In genomic region chr7:27201231-27202017, GRCh38 we compare ENCODE assay signal across 8 cellular contexts. TPM values are rescaled to one million over a fixed set of nuclear protein-coding genes. Genes with fewer than 3 reads are reported as not detected.
DNase-seq lines count a peak whose midpoint lies in the region; ATAC-seq, FAIRE-seq and TF ChIP-seq lines count a peak whose summit lies in the region.
"Had no signal": no experiment of that assay in that cellular context is flagged by ENCODE, and none has a peak within 500 bp of the region (broad histone marks: within the 10 kb centered on the region; RNA-seq: fewer than 3 reads in every experiment).

No MANE protein-coding gene starts in this region.

- ATAC-seq in thoracic aorta (ENCODE audit: insufficient number of reproducible peaks, low FRiP score, low read depth) = no peak

- peak overlapping the region; percentile 51 to 93 for H3K9ac ChIP-seq in colonic mucosa (ENCODE audit: low read depth in 2 of 2, low read length in 2 of 2)

- H3K9me3 Mint-ChIP-seq in activated naive CD4-positive, alpha-beta T cell treated with anti-CD3 and anti-CD28 coated beads for 36 hours = no peaks in the 10 kb centered on the region

- H3K27me3 ChIP-seq in colonic mucosa (peaks cover 4% of the 10 kb centered on the region), thoracic aorta (replicated peaks; ENCODE audit: insufficient read depth) (peaks cover 81% of the 10 kb centered on the region), small intestine (ENCODE audit: control insufficient read depth in 2 of 2, insufficient read depth in 2 of 2, low read length in 2 of 2) (peaks cover 18 to 71% of the 10 kb centered on the region in 2 donors)

- no peak for FAIRE-seq in small intestine (lab: Jason Lieb, UNC)
- FAIRE-seq: RCC 7860 had no signal

- no peaks in the 10 kb centered on the region for H3K9me3 ChIP-seq in colonic mucosa
- no peaks in the 10 kb centered on the region for H3K9me3 ChIP-seq in thoracic aorta
- H3K9me3 ChIP-seq in small intestine (ENCODE audit: control insufficient read depth, low read depth) = no peaks in the 10 kb centered on the region

- H3K4me1 ChIP-seq in colonic mucosa = no peaks in the 10 kb centered on the region
- peaks cover 16 to 41% of the 10 kb centered on the region in 2 donors for H3K4me1 ChIP-seq in thoracic aorta (ENCODE audit: control insufficient read depth in 1 of 2, low read depth in 2 of 2)
- H3K4me1 ChIP-seq in small intestine (ENCODE audit: control insufficient read depth in 2 of 2, insufficient read depth in 1 of 2, low read depth in 1 of 2, low read length in 1 of 2) = peaks cover 0 to 5% of the 10 kb centered on the region in 2 donors

- TF ChIP-seq CTCF in colonic mucosa (IDR thresholded peaks at IDR 0.05) = no peak
- no peak for TF ChIP-seq CTCF in thoracic aorta (IDR thresholded peaks at IDR 0.05)

- peaks cover 46% of the 10 kb centered on the region for H3K4me1 Mint-ChIP-seq in activated naive CD4-positive, alpha-beta T cell treated with anti-CD3 and anti-CD28 coated beads for 36 hours (ENCODE audit: low read depth)

- peak overlapping the region; percentile 32 for H3K4me3 ChIP-seq in colonic mucosa
- peak overlapping the region; percentile 61 for H3K4me3 ChIP-seq in thoracic aorta
- H3K4me3 ChIP-seq in small intestine (ENCODE audit: low read depth in 1 of 2, low read length in 2 of 2) = peak overlapping the region in 1 of 2 donors; percentile 1

- intact Hi-C loops in activated naive CD4-positive, alpha-beta T cell treated with anti-CD3 and anti-CD28 coated beads for 36 hours (cut with micrococcal nuclease) = loop anchor here (5.0 kb wide), 1 partner anchor 34 kb away; the partner anchor contains the start of gene HOXA9
- intact Hi-C loops in colonic mucosa (cut with DNase I) = no loop called here

- H3K27ac ChIP-seq in colonic mucosa (peak overlapping the region; percentile 92), thoracic aorta (no peak overlapping the region), small intestine (ENCODE audit: low read depth in 1 of 2, low read length in 1 of 2) (no peak overlapping the region)
- H3K27ac ChIP-seq: C4-2B had no signal

- H3K27ac Mint-ChIP-seq in activated naive CD4-positive, alpha-beta T cell treated with anti-CD3 and anti-CD28 coated beads for 36 hours = no peak overlapping the region

- H3K36me3 Mint-ChIP-seq in activated naive CD4-positive, alpha-beta T cell treated with anti-CD3 and anti-CD28 coated beads for 36 hours (ENCODE audit: low read depth) = no peaks in the 10 kb centered on the region

- H3K4me3 Mint-ChIP-seq in activated naive CD4-positive, alpha-beta T cell treated with anti-CD3 and anti-CD28 coated beads for 36 hours = peak overlapping the region; percentile 57

- H3K36me3 ChIP-seq in colonic mucosa (no peaks in the 10 kb centered on the region), thoracic aorta (no peaks in the 10 kb centered on the region), small intestine (ENCODE audit: control insufficient read depth in 2 of 2, insufficient read depth in 2 of 2, low read length in 2 of 2) (no peaks in the 10 kb centered on the region)

- CTCF ChIA-PET in activated naive CD4-positive, alpha-beta T cell treated with anti-CD3 and anti-CD28 coated beads for 36 hours (lab: Charles Lee) = interaction anchor here (1.0 kb wide), 1 partner anchor 584 kb away, joined by 3 read pairs; no protein-coding TSS in a partner anchor

- 2 to 7% (median 7%) methylated on average over 9 of the region's 9 CpGs for WGBS in small intestine, 3 donors

- DNase-seq in activated naive CD4-positive, alpha-beta T cell treated with anti-CD3 and anti-CD28 coated beads for 36 hours = no peak
- DNase-seq in activated naive CD4-positive, alpha-beta T cell treated with anti-CD3 and anti-CD28 coated beads, Interleukin-2, amount 50 U/mL, for 16 hours = no peak
- DNase-seq in colonic mucosa (peak; percentile 57), thoracic aorta (ENCODE audit: low spot score) (no peak), small intestine (no peak)
- DNase-seq in stimulated activated CD4-positive, alpha-beta T cell treated with anti-CD3 and anti-CD28 coated beads, Interleukin-12 subunit alpha, Interleukin-12 subunit beta, amount 100 ng/mL, for 4 hours = no peak

- H3K27me3 Mint-ChIP-seq in activated naive CD4-positive, alpha-beta T cell treated with anti-CD3 and anti-CD28 coated beads for 36 hours (ENCODE audit: low read depth) = peaks cover 83% of the 10 kb centered on the region

RNA-seq across cellular contexts. Expression of gene HOXA13, which starts 1.5 kb away (rescaled TPM):
- not detected for total RNA-seq in activated naive CD4-positive, alpha-beta T cell treated with anti-CD3 and anti-CD28 coated beads for 36 hours
- 10 to 100 TPM; 22.7 to 33.8 TPM for total RNA-seq in colonic mucosa
- under 1 TPM in 1 of 2 donors, not detected in 1; 0.14 TPM for total RNA-seq in thoracic aorta
- polyA plus RNA-seq in small intestine = not detected

RNA-seq across cellular contexts. Expression of gene HOXA11, which starts 16.4 kb away (rescaled TPM):
- not detected for total RNA-seq in activated naive CD4-positive, alpha-beta T cell treated with anti-CD3 and anti-CD28 coated beads for 36 hours
- total RNA-seq in colonic mucosa = 1 to 10 TPM; 2.9 to 3.7 TPM
- total RNA-seq in thoracic aorta = 1 to 10 TPM in 1 of 2 donors, under 1 TPM in 1; 0.28 to 3.7 TPM
- polyA plus RNA-seq in small intestine = not detected

RNA-seq across cellular contexts. Expression of gene HOXA10, which starts 27.3 kb away (rescaled TPM):
- total RNA-seq in activated naive CD4-positive, alpha-beta T cell treated with anti-CD3 and anti-CD28 coated beads for 36 hours = not detected
- total RNA-seq in colonic mucosa (10 to 100 TPM; 25.4 to 26.0 TPM), thoracic aorta (under 1 TPM in 1 of 2 donors, not detected in 1; 0.81 TPM)
- polyA plus RNA-seq in small intestine = under 1 TPM in 1 of 3 donors, not detected in 2; 0.06 TPM

RNA-seq across cellular contexts. Expression of gene HOXA9, which starts 36.1 kb away (rescaled TPM):
- not detected for total RNA-seq in activated naive CD4-positive, alpha-beta T cell treated with anti-CD3 and anti-CD28 coated beads for 36 hours
- total RNA-seq in colonic mucosa = 10 to 100 TPM; 19.5 to 22.1 TPM
- total RNA-seq in thoracic aorta = not detected
- under 1 TPM in 1 of 3 donors, not detected in 2; 0.28 TPM for polyA plus RNA-seq in small intestine

RNA-seq across cellular contexts. Expression of gene EVX1, which starts 41.2 kb away (rescaled TPM):
- not detected for total RNA-seq in activated naive CD4-positive, alpha-beta T cell treated with anti-CD3 and anti-CD28 coated beads for 36 hours
- total RNA-seq in colonic mucosa (1 to 10 TPM in 1 of 2 donors, under 1 TPM in 1; 0.32 to 1.5 TPM), thoracic aorta (not detected)
- polyA plus RNA-seq in small intestine = not detected

Comparison
In these comparisons a context has a peak if more than half of its experiments do, and no peak if none do; other contexts are left out.
1. RNA of gene HOXA13, which starts 1.5 kb away (total RNA-seq): 22.7 to 33.8 TPM in colonic mucosa; 0.14 TPM in thoracic aorta and not detected in activated naive CD4-positive, alpha-beta T cell treated with anti-CD3 and anti-CD28 coated beads for 36 hours; every median in the first group is over 10 times any median in the second.
2. RNA of gene HOXA10, which starts 27.3 kb away (total RNA-seq): 25.4 to 26.0 TPM in colonic mucosa; 0.81 TPM in thoracic aorta and not detected in activated naive CD4-positive, alpha-beta T cell treated with anti-CD3 and anti-CD28 coated beads for 36 hours; every median in the first group is over 10 times any median in the second.